ENCODE assay signal across 13 cellular contexts in genomic region chr19:8323781-8324185, GRCh38. TPM values are rescaled to one million over a fixed set of nuclear protein-coding genes. Genes with fewer than 3 reads are reported as not detected.
DNase-seq lines count a peak whose midpoint lies in the region; TF ChIP-seq lines count a peak whose summit lies in the region.
"Had no signal": no experiment of that assay in that cellular context is flagged by ENCODE, and none has a peak within 500 bp of the region (broad histone marks: within the 10 kb centered on the region; RNA-seq: fewer than 3 reads in every experiment).

No MANE protein-coding gene starts in this region.

- H3K36me3 ChIP-seq in tibial artery: peaks cover 0 to 26% (median 23%) of the 10 kb centered on the region in 3 donors
- H3K36me3 ChIP-seq: transverse colon had no signal

- intact Hi-C loops in tibial artery (cut with DNase I; ENCODE audit: low total_unique reads): no loop called here

- H3K27me3 ChIP-seq in tibial artery: no peaks in the 10 kb centered on the region

- no peak overlapping the region for H3K4me3 ChIP-seq in tibial artery
- H3K4me3 ChIP-seq: transverse colon had no signal

- DNase-seq in DMS53 (lab: John Stamatoyannopoulos, UW) (peak; percentile 51), DMS53 treated with DMSO at 0.1 percent for 48 hours (lab: John Stamatoyannopoulos, UW; ENCODE audit: unreplicated experiment) (no peak), ELR (ENCODE audit: low read depth) (peak; percentile 31), RPMI8226 (peak; percentile 46), dermis microvascular lymphatic vessel endothelial cell (ENCODE audit: low read depth in 2 of 2) (peak; percentile 48 to 57), UCSD-AML1 (lab: John Stamatoyannopoulos, UW; ENCODE audit: unreplicated experiment) (no peak), tibial artery (no peak)
- no peak for DNase-seq in effector CD4-positive, alpha-beta T cell
- DNase-seq: DMS79 treated with DMSO at 0.1 percent for 48 hours, NCI-H2171 treated with DMSO at 0.1 percent for 48 hours, small intestine, transverse colon, WERI-Rb-1 had no signal

- no peaks in the 10 kb centered on the region for H3K9me3 ChIP-seq in tibial artery
- H3K9me3 ChIP-seq: transverse colon had no signal

- TF ChIP-seq CTCF in tibial artery (IDR thresholded peaks at IDR 0.05): no peak

- peaks cover 0 to 36% (median 30%) of the 10 kb centered on the region in 4 donors for H3K4me1 ChIP-seq in tibial artery

- H3K27ac ChIP-seq in tibial artery: no peak overlapping the region
- H3K27ac ChIP-seq: transverse colon, WERI-Rb-1 had no signal

RNA-seq across cellular contexts. Expression of gene RPS28, which starts 2.5 kb away (rescaled TPM):
- total RNA-seq in dermis microvascular lymphatic vessel endothelial cell: 202 and 270 TPM in 2 replicates

RNA-seq across cellular contexts. Expression of gene NDUFA7, which starts 2.6 kb away (rescaled TPM):
- total RNA-seq in dermis microvascular lymphatic vessel endothelial cell: 21.0 and 39.7 TPM in 2 replicates

RNA-seq across cellular contexts. Expression of gene CD320, which starts 15.6 kb away (rescaled TPM):
- 25.7 and 28.6 TPM in 2 replicates for total RNA-seq in dermis microvascular lymphatic vessel endothelial cell

RNA-seq across cellular contexts. Expression of gene KANK3, which starts 19.3 kb away (rescaled TPM):
- total RNA-seq in dermis microvascular lymphatic vessel endothelial cell: 52.8 and 129 TPM in 2 replicates

RNA-seq across cellular contexts. Expression of gene ANGPTL4, which starts 40.2 kb away (rescaled TPM):
- 1.0 and 10.7 TPM in 2 replicates for total RNA-seq in dermis microvascular lymphatic vessel endothelial cell

Comparison
In these comparisons a context has a peak if more than half of its experiments do, and no peak if none do; other contexts are left out.
1. DNase-seq: peak in DMS53 (single experiment), ELR (single experiment), RPMI8226 (single experiment) and dermis microvascular lymphatic vessel endothelial cell (2 of 2); none in DMS53 treated with DMSO at 0.1 percent for 48 hours (single experiment), UCSD-AML1 (single experiment), effector CD4-positive, alpha-beta T cell (single experiment) and tibial artery (0 of 2).